In genomic region chr15:67836134-67836455, GRCh38 we compare ENCODE assay signal across 9 cellular contexts. TPM values are rescaled to one million over a fixed set of nuclear protein-coding genes. Genes with fewer than 3 reads are reported as not detected.
A peak's percentile ranks its signal among the peaks of the same experiment; 100 is the strongest.
DNase-seq lines count a peak whose midpoint lies in the region; ATAC-seq, FAIRE-seq and TF ChIP-seq lines count a peak whose summit lies in the region.
"Had no signal": no experiment of that assay in that cellular context is flagged by ENCODE, and none has a peak within 500 bp of the region (broad histone marks: within the 10 kb centered on the region; RNA-seq: fewer than 3 reads in every experiment).

No MANE protein-coding gene starts in this region.

- H3K27me3 ChIP-seq in heart left ventricle (peaks cover 30 to 52% (median 49%) of the 10 kb centered on the region in 9 donors), GM12878 (replicated peaks in 1 of 2; ENCODE audit: control insufficient read depth in 2 of 2, insufficient read depth in 2 of 2, low read length in 1 of 2) (peaks cover 18 to 30% of the 10 kb centered on the region in 2 experiments), uterus (peaks cover 34 to 40% of the 10 kb centered on the region in 2 donors)

- BruUV-seq in GM12878 (replicated peaks; lab: Mats Ljungman, UMichigan), result no TSS peak

- no peak for TF ChIP-seq EP300 in GM12878 (IDR thresholded peaks at IDR 0.05; ENCODE audit: borderline replicate concordance in 1 of 2, control insufficient read depth in 1 of 2, low read depth in 2 of 2, low read length in 2 of 2)

- no peaks in the 10 kb centered on the region; the same call in 1 of the 2 replicates for H4K20me1 ChIP-seq in GM12878 (ENCODE audit: control insufficient read depth, insufficient read depth)

- RAD21 ChIA-PET in GM12878 (lab: Charles Lee; ENCODE audit: unreplicated experiment), result interaction anchor here (1.2 to 4.1 kb wide), 8 partner anchors 17 to 889 kb away, joined by 3 to 26 read pairs (median 8); no protein-coding TSS in a partner anchor

- H3K4me3 ChIP-seq in heart left ventricle (peak overlapping the region; percentile 19 to 59 (median 42)), GM12878 (peak overlapping the region; percentile 65), uterus (peak overlapping the region; percentile 16 to 28)

- no peaks in the 10 kb centered on the region for H3K36me3 Mint-ChIP-seq in memory B cell

- 3 to 7% (median 3%) methylated on average over 14 to 16 of the region's 16 CpGs for WGBS in heart left ventricle, 4 donors
- 10% methylated on average over 16 of the region's 16 CpGs for WGBS in GM12878 (ENCODE audit: insufficient coverage, insufficient replicate concordance, low lambda C conversion rate, missing lambda C conversion rate)

- peak overlapping the region; percentile 98 for H3K4me2 ChIP-seq in GM12878 (ENCODE audit: control insufficient read depth, insufficient read depth)

- peaks cover 26% of the 10 kb centered on the region for H3K4me1 Mint-ChIP-seq in memory B cell

- no peaks in the 10 kb centered on the region for H3K36me3 ChIP-seq in heart left ventricle
- H3K36me3 ChIP-seq in GM12878 (ENCODE audit: control insufficient read depth in 2 of 2, insufficient read depth in 2 of 2, low read length in 1 of 2), result no peaks in the 10 kb centered on the region
- no peaks in the 10 kb centered on the region for H3K36me3 ChIP-seq in uterus

- peaks cover 17% of the 10 kb centered on the region for H3K27me3 Mint-ChIP-seq in memory B cell

- TF ChIP-seq RAD21 in GM12878 (IDR thresholded peaks at IDR 0.05; ENCODE audit: insufficient read depth, low read depth, low read length), result no peak

- POLR2A ChIA-PET in GM12878 (lab: Charles Lee), result interaction anchor here (0.6 kb wide), 1 partner anchor 378 kb away, joined by 3 read pairs; no protein-coding TSS in a partner anchor

- no peak for TF ChIP-seq POLR2A in heart left ventricle (IDR thresholded peaks at IDR 0.05)
- no peak for TF ChIP-seq POLR2A in GM12878 (IDR thresholded peaks at IDR 0.05; ENCODE audit: low read depth, low read length)
- no peak for TF ChIP-seq POLR2A in uterus (IDR thresholded peaks at IDR 0.05)

- peak overlapping the region; percentile 56 for H2AFZ ChIP-seq in GM12878 (ENCODE audit: control insufficient read depth, low read depth, low read length)

- H3K9ac ChIP-seq in GM12878 (ENCODE audit: control insufficient read depth, insufficient read depth, low read length), result no peak overlapping the region; the same call in 1 of the 2 replicates

- no peaks in the 10 kb centered on the region for H3K79me2 ChIP-seq in GM12878 (ENCODE audit: control insufficient read depth, insufficient read depth, low read length)

- no peak for TF ChIP-seq CTCF in heart left ventricle (IDR thresholded peaks at IDR 0.05)
- no peak for TF ChIP-seq CTCF in GM12878 (IDR thresholded peaks at IDR 0.05 in 2 of 3, conservative IDR thresholded peaks at IDR 0.05 in 1 of 3; ENCODE audit: control insufficient read depth in 2 of 3, extremely low read depth in 1 of 3, insufficient read depth in 1 of 3, low read depth in 3 of 3, low read length in 3 of 3)
- no peak for TF ChIP-seq CTCF in uterus (IDR thresholded peaks at IDR 0.05)

- H3K4me1 ChIP-seq in heart left ventricle, result peaks cover 2 to 59% (median 49%) of the 10 kb centered on the region in 12 donors
- H3K4me1 ChIP-seq in GM12878 (ENCODE audit: control insufficient read depth, insufficient read depth, low read length), result peaks cover 25% of the 10 kb centered on the region
- H3K4me1 ChIP-seq in uterus, result peaks cover 0 to 23% of the 10 kb centered on the region in 2 donors

- SMC1A ChIA-PET in GM12878 (lab: Charles Lee; ENCODE audit: uncharacterized antibody, unreplicated experiment), result interaction anchor here (0.8 to 4.2 kb wide), 11 partner anchors 54 to 470 kb away, joined by 3 to 51 read pairs (median 3); no protein-coding TSS in a partner anchor

- H3K9me3 ChIP-seq in heart left ventricle, result no peaks in the 10 kb centered on the region
- H3K9me3 ChIP-seq in GM12878 (replicated peaks; ENCODE audit: control insufficient read depth, insufficient read depth, low read length), result no peaks in the 10 kb centered on the region; the same call in 2 of the 3 replicates
- H3K9me3 ChIP-seq in uterus, result no peaks in the 10 kb centered on the region

- H3K27ac Mint-ChIP-seq in memory B cell, result no peak overlapping the region

- no peaks in the 10 kb centered on the region for H3K9me3 Mint-ChIP-seq in memory B cell

- DNase-seq in heart left ventricle, result no peak
- DNase-seq in Right ventricle myocardium inferior (ENCODE audit: missing footprints), result no peak
- DNase-seq in GM12878 (ENCODE audit: low read depth, low spot score), result no peak
- no peak for DNase-seq in memory B cell (ENCODE audit: low spot score in 2 of 2)
- no peak for DNase-seq in uterus
- no peak for DNase-seq in NCI-H1436 treated with DMSO at 0.1 percent for 48 hours (lab: John Stamatoyannopoulos, UW)
- no peak for DNase-seq in NCI-H1417 (lab: John Stamatoyannopoulos, UW)

- in situ Hi-C loops in GM12878 (cut with MboI), result loop anchor here (5.0 kb wide), 2 partner anchors 379 to 889 kb away; no protein-coding TSS in a partner anchor

- peak overlapping the region; percentile 77 for H3K4me3 Mint-ChIP-seq in memory B cell

- ATAC-seq in heart left ventricle (no peak), Right ventricle myocardium inferior (no peak), GM12878 (no peak), memory B cell (ENCODE audit: low read depth) (no peak), GM19397 (IDR thresholded peaks at IDR 0.05; ENCODE audit: unreplicated experiment) (no peak)

- intact Hi-C loops in heart left ventricle (cut with DNase I), result loop anchor here (1.0 to 10.0 kb wide), 10 partner anchors 291 to 891 kb away; partner anchors contain the start of genes C15orf61 (in 5 of the 10), MAP2K5 (in 3 of the 10), AAGAB (in 1 of the 10) and IQCH (in 1 of the 10)
- intact Hi-C loops in Right ventricle myocardium inferior (cut with DNase I), result loop anchor here (1.0 to 5.0 kb wide), 4 partner anchors 314 to 889 kb away; partner anchors contain the start of gene C15orf61
- intact Hi-C loops in GM12878 (cut with micrococcal nuclease; ENCODE audit: unreplicated experiment), result loop anchor here (1.0 to 10.0 kb wide), 4 partner anchors 231 to 889 kb away; no protein-coding TSS in a partner anchor
- intact Hi-C loops in uterus (cut with DNase I; ENCODE audit: low total_unique reads), result loop anchor here (10.0 kb wide), 1 partner anchor 381 kb away; no protein-coding TSS in a partner anchor

- no peak for FAIRE-seq in GM12878 (lab: Jason Lieb, UNC)

- CTCF ChIA-PET in GM12878 (lab: Yijun Ruan, JAX), result interaction anchor here (0.6 to 4.6 kb wide), 28 partner anchors 10 to 890 kb away, joined by 3 to 111 read pairs (median 4); partner anchors contain the start of genes C15orf61 and SKOR1

- H3K27ac ChIP-seq in heart left ventricle (no peak overlapping the region), GM12878 (ENCODE audit: control insufficient read depth, insufficient read depth) (no peak overlapping the region), uterus (no peak overlapping the region)

RNA-seq across cellular contexts. Expression of gene RNU6-1, which starts 3.8 kb away (rescaled TPM):
- total RNA-seq in heart left ventricle (not detected), Right ventricle myocardium inferior (not detected), GM12878 (2014; rRNA removed) (not detected in 2 replicates), GM12878 (2014; rRNA removed; fragmentation: Illumina TruSeq; extraction: Trizol) (not detected in 2 replicates), GM12878 (2021) (not detected in 2 replicates), uterus (not detected)
- polyA plus RNA-seq in heart left ventricle (not detected), GM12878 (2011; rRNA removed) (not detected in 2 replicates), GM12878 (2014; fragmentation: Illumina TruSeq; extraction: Trizol) (not detected in 2 replicates), GM12878 (2014; fragmentation: Nextera tagmentation; extraction: Ambion mirVana) (not detected), GM12878 (2014; rRNA removed) (not detected in 2 replicates), GM12878 (2016; fragmentation: Nextera tagmentation; extraction: Ambion mirVana) (not detected)
- total RNA-seq in GM12878 (2013; cell fraction: nucleolus; rRNA removed), result not detected in 2 replicates
- polyA plus RNA-seq in GM12878 (2011; ENCODE audit: low read depth), result not detected
- polyA plus RNA-seq in GM12878 (2011; cell fraction: cytosol; rRNA removed), result not detected in 2 replicates
- not detected in 2 replicates for polyA plus RNA-seq in GM12878 (2011; cell fraction: nucleus; rRNA removed)
- not detected in 2 replicates for polyA plus RNA-seq in GM12878 (2012)
- polyA minus RNA-seq in GM12878 (2011; rRNA and poly(A)+ RNA removed), result 1,322 TPM in 1 of 2 replicates, not detected in the other
- not detected in 2 replicates for polyA minus RNA-seq in GM12878 (2011; cell fraction: cytosol; rRNA and poly(A)+ RNA removed)
- under 0.01 TPM in 1 of 2 replicates, not detected in the other for polyA minus RNA-seq in GM12878 (2011; cell fraction: nucleus; rRNA and poly(A)+ RNA removed)
- total RNA-seq: pulmonary artery endothelial cell had no signal

RNA-seq across cellular contexts. Expression of gene SKOR1, which starts 10.8 kb away (rescaled TPM):
- total RNA-seq in heart left ventricle, result under 1 TPM in 7 of 9 donors, not detected in 2; 0.07 to 0.27 (median 0.18) TPM
- under 1 TPM; 0.23 to 0.26 TPM for polyA plus RNA-seq in heart left ventricle
- not detected for total RNA-seq in Right ventricle myocardium inferior
- 2.0 and 2.2 TPM in 2 replicates for total RNA-seq in GM12878 (2013; cell fraction: nucleolus; rRNA removed)
- total RNA-seq in GM12878 (2014; rRNA removed), result 0.11 and 0.28 TPM in 2 replicates
- total RNA-seq in GM12878 (2014; rRNA removed; fragmentation: Illumina TruSeq; extraction: Trizol), result 0.04 and 0.05 TPM in 2 replicates
- 0.35 and 0.36 TPM in 2 replicates for total RNA-seq in GM12878 (2021)
- 0.08 TPM for polyA plus RNA-seq in GM12878 (2011; ENCODE audit: low read depth)
- polyA plus RNA-seq in GM12878 (2011; rRNA removed), result 0.03 and 0.05 TPM in 2 replicates
- 0.09 and 0.12 TPM in 2 replicates for polyA plus RNA-seq in GM12878 (2011; cell fraction: cytosol; rRNA removed)
- polyA plus RNA-seq in GM12878 (2011; cell fraction: nucleus; rRNA removed), result 0.69 and 0.94 TPM in 2 replicates
- polyA plus RNA-seq in GM12878 (2012), result 0.17 and 0.24 TPM in 2 replicates
- polyA plus RNA-seq in GM12878 (2014; fragmentation: Illumina TruSeq; extraction: Trizol), result 0.04 and 0.08 TPM in 2 replicates
- polyA plus RNA-seq in GM12878 (2014; fragmentation: Nextera tagmentation; extraction: Ambion mirVana), result not detected
- 0.06 and 0.14 TPM in 2 replicates for polyA plus RNA-seq in GM12878 (2014; rRNA removed)
- polyA plus RNA-seq in GM12878 (2016; fragmentation: Nextera tagmentation; extraction: Ambion mirVana), result not detected
- polyA minus RNA-seq in GM12878 (2011; rRNA and poly(A)+ RNA removed), result 0.37 and 0.52 TPM in 2 replicates
- polyA minus RNA-seq in GM12878 (2011; cell fraction: cytosol; rRNA and poly(A)+ RNA removed), result 0.31 and 0.53 TPM in 2 replicates
- polyA minus RNA-seq in GM12878 (2011; cell fraction: nucleus; rRNA and poly(A)+ RNA removed), result 0.24 and 0.57 TPM in 2 replicates
- total RNA-seq in uterus, result 1 to 10 TPM in 1 of 4 donors, under 1 TPM in 2, not detected in 1; 0.35 to 1.7 (median 0.77) TPM
